Comparison of ENCODE assay signal across 1 cellular context in genomic region chr7:101165075-101165957, GRCh38.
TF ChIP-seq lines count a peak whose summit lies in the region.

VGF (minus strand) TSS chr7:101165569; CDS start chr7:101164843, 726 bp downstream.

TF ChIP-seq in HepG2, 621 proteins besides CTCF, POLR2A, EP300 and RAD21 (continued from another document):
- TF ChIP-seq TFDP2 (CRISPR knock-in tag; IDR thresholded peaks at IDR 0.05) (peak; percentile 78), ZNF616 (CRISPR knock-in tag; IDR thresholded peaks at IDR 0.05; ENCODE audit: low read depth) (peak; percentile 98), ZNF556 (CRISPR knock-in tag; IDR thresholded peaks at IDR 0.05; ENCODE audit: borderline replicate concordance) (0 out of 2 replicates have a peak, but pooled peaks have one; percentile 72), ESRRA (CRISPR knock-in tag; IDR thresholded peaks at IDR 0.05; ENCODE audit: low read depth) (peak; percentile 87), ZNF12 (CRISPR knock-in tag; IDR thresholded peaks at IDR 0.05) (peak; percentile 91), PHF21A (CRISPR knock-in tag; IDR thresholded peaks at IDR 0.05) (peak; percentile 90), IRF2 (CRISPR knock-in tag; IDR thresholded peaks at IDR 0.05) (peak; percentile 97), SNAI1 (CRISPR knock-in tag; IDR thresholded peaks at IDR 0.05; ENCODE audit: borderline replicate concordance) (peak; percentile 99), KDM2A (CRISPR knock-in tag; IDR thresholded peaks at IDR 0.05; ENCODE audit: borderline replicate concordance, low read depth) (peak; percentile 99), NRL (CRISPR knock-in tag; IDR thresholded peaks at IDR 0.05; ENCODE audit: borderline replicate concordance) (peak; percentile 90; the same call in 1 of the 2 replicates), BRF2 (CRISPR knock-in tag; IDR thresholded peaks at IDR 0.05) (peak; percentile 77; the same call in 1 of the 2 replicates), ZUFSP (CRISPR knock-in tag; IDR thresholded peaks at IDR 0.05; ENCODE audit: borderline replicate concordance) (no peak), SIN3B (IDR thresholded peaks at IDR 0.05; ENCODE audit: low read length) (0 out of 2 replicates have a peak, but pooled peaks have one; percentile 48), RFX5 (IDR thresholded peaks at IDR 0.05; ENCODE audit: low read depth, low read length) (no peak), MYPOP (CRISPR knock-in tag; IDR thresholded peaks at IDR 0.05) (peak; percentile 97), PPARG (CRISPR knock-in tag; conservative IDR thresholded peaks at IDR 0.05) (peak; percentile 89), ZBTB7B (CRISPR knock-in tag; IDR thresholded peaks at IDR 0.05) (peak; percentile 88), SNAPC2 (CRISPR knock-in tag; IDR thresholded peaks at IDR 0.05) (peak; percentile 92), HNF1B (CRISPR knock-in tag; IDR thresholded peaks at IDR 0.05) (peak; percentile 78; the same call in 1 of the 2 replicates), ZFP90 (CRISPR knock-in tag; IDR thresholded peaks at IDR 0.05; ENCODE audit: borderline replicate concordance) (peak; percentile 98), ZNF24 (IDR thresholded peaks at IDR 0.05) (peak; percentile 96), U2AF2 (IDR thresholded peaks at IDR 0.05; ENCODE audit: low read depth, low read length) (no peak), ZNF766 (CRISPR knock-in tag; IDR thresholded peaks at IDR 0.05; ENCODE audit: borderline replicate concordance) (peak; percentile 99), RCOR2 (CRISPR knock-in tag; IDR thresholded peaks at IDR 0.05) (0 out of 2 replicates have a peak, but pooled peaks have one; percentile 48), HNRNPL (IDR thresholded peaks at IDR 0.05; ENCODE audit: low read depth, low read length) (no peak), FOXP1 (IDR thresholded peaks at IDR 0.05) (no peak), FOXP1 (CRISPR knock-in tag; IDR thresholded peaks at IDR 0.05) (no peak), SRF (IDR thresholded peaks at IDR 0.05; ENCODE audit: low read depth, low read length) (peak; percentile 83), ATF5 (CRISPR knock-in tag; IDR thresholded peaks at IDR 0.05; ENCODE audit: low read depth) (peak; percentile 91; the same call in 1 of the 2 replicates), ZMAT5 (CRISPR knock-in tag; IDR thresholded peaks at IDR 0.05; ENCODE audit: borderline replicate concordance, low read depth) (no peak), TARDBP (CRISPR knock-in tag; IDR thresholded peaks at IDR 0.05) (peak; percentile 78), DMAP1 (CRISPR knock-in tag; IDR thresholded peaks at IDR 0.05) (peak; percentile 62; the same call in 1 of the 2 replicates), FOSL2 (CRISPR knock-in tag; IDR thresholded peaks at IDR 0.05) (peak; percentile 82)
